ENCODE assay signal across 11 cellular contexts in genomic region chr2:232333361-232334135, GRCh38. TPM values are rescaled to one million over a fixed set of nuclear protein-coding genes. Genes with fewer than 3 reads are reported as not detected.
A peak's percentile ranks its signal among the peaks of the same experiment; 100 is the strongest.
DNase-seq lines count a peak whose midpoint lies in the region; ATAC-seq and TF ChIP-seq lines count a peak whose summit lies in the region.
"Had no signal": no experiment of that assay in that cellular context is flagged by ENCODE, and none has a peak within 500 bp of the region (broad histone marks: within the 10 kb centered on the region; RNA-seq: fewer than 3 reads in every experiment).

No MANE protein-coding gene starts in this region.

- H2AFZ ChIP-seq in SK-N-SH (ENCODE audit: low read depth), result no peak overlapping the region

- H3K9me2 ChIP-seq in SK-N-SH, result no peaks in the 10 kb centered on the region

- TF ChIP-seq CTCF in right atrium auricular region (IDR thresholded peaks at IDR 0.05) (no peak), SK-N-SH (IDR thresholded peaks at IDR 0.05) (peak; percentile 58), upper lobe of right lung (IDR thresholded peaks at IDR 0.05) (peak; percentile 15)

- no peaks in the 10 kb centered on the region for H3F3A ChIP-seq in SK-N-SH (replicated peaks; ENCODE audit: insufficient read depth)

- H3K9me3 ChIP-seq in right atrium auricular region (no peaks in the 10 kb centered on the region), SK-N-SH (no peaks in the 10 kb centered on the region), upper lobe of right lung (no peaks in the 10 kb centered on the region)

- H3K27ac ChIP-seq in right atrium auricular region (no peak overlapping the region), SK-N-SH (ENCODE audit: low read depth in 2 of 2, low read length in 1 of 2) (no peak overlapping the region; a peak in 1 of 4 replicates), upper lobe of right lung (no peak overlapping the region)

- ATAC-seq in Right ventricle myocardium inferior (no peak), left cardiac atrium (no peak), upper lobe of right lung (no peak), GM19023 (IDR thresholded peaks at IDR 0.05; ENCODE audit: unreplicated experiment) (no peak)
- ATAC-seq: stimulated activated naive CD8-positive, alpha-beta T cell treated with anti-CD3 and anti-CD28 coated beads, Interleukin-15, amount 100 ng/mL, for 72 hours had no signal

- H3K27me3 ChIP-seq in right atrium auricular region (no peaks in the 10 kb centered on the region), SK-N-SH (ENCODE audit: insufficient read depth) (no peaks in the 10 kb centered on the region), upper lobe of right lung (no peaks in the 10 kb centered on the region)

- CTCF ChIA-PET in SK-N-SH (lab: Yijun Ruan, JAX), result interaction anchor here (0.6 to 5.1 kb wide), 6 partner anchors 103 to 441 kb away, joined by 3 to 29 read pairs (median 3); partner anchors contain the start of gene NPPC

- TF ChIP-seq RAD21 in SK-N-SH (IDR thresholded peaks at IDR 0.05; ENCODE audit: low read length), result no peak

- H3K36me3 ChIP-seq in right atrium auricular region (no peaks in the 10 kb centered on the region), SK-N-SH (replicated peaks in 1 of 2; ENCODE audit: control insufficient read depth in 1 of 2, insufficient read depth in 2 of 2, low read length in 1 of 2) (no peaks in the 10 kb centered on the region), upper lobe of right lung (no peaks in the 10 kb centered on the region)

- no peak overlapping the region for H3K4me2 ChIP-seq in SK-N-SH

- H3K4me1 ChIP-seq in right atrium auricular region (no peaks in the 10 kb centered on the region), SK-N-SH (ENCODE audit: control insufficient read depth in 1 of 2, insufficient read depth in 2 of 2, low read depth in 1 of 2, low read length in 1 of 2) (no peaks in the 10 kb centered on the region; a peak in 1 of 4 replicates), upper lobe of right lung (no peaks in the 10 kb centered on the region)

- intact Hi-C loops in Right ventricle myocardium inferior (cut with DNase I) (no loop called here), left cardiac atrium (cut with DNase I) (no loop called here), upper lobe of right lung (cut with DNase I) (no loop called here)

- no peaks in the 10 kb centered on the region for H3K79me2 ChIP-seq in SK-N-SH (ENCODE audit: insufficient read depth)

- H3K9ac ChIP-seq in SK-N-SH, result no peak overlapping the region

- WGBS in SK-N-SH (ENCODE audit: low lambda C conversion rate), result 93% methylated on average over 24 of the region's 28 CpGs

- no peak for TF ChIP-seq EP300 in SK-N-SH (IDR thresholded peaks at IDR 0.05; ENCODE audit: borderline replicate concordance in 1 of 2, low read depth in 1 of 2, low read length in 1 of 2)

- DNase-seq in Right ventricle myocardium inferior (ENCODE audit: missing footprints) (peak; percentile 44), right atrium auricular region (ENCODE audit: low spot score) (no peak), SK-N-SH (peak; percentile 69), left cardiac atrium (peak; percentile 12), upper lobe of right lung (peak; percentile 59)
- no peak for DNase-seq in stimulated activated naive CD4-positive, alpha-beta T cell treated with Interleukin-2 at 50 U/mL for 16 hours (lab: John Stamatoyannopoulos, UW)
- no peak for DNase-seq in central memory CD4-positive, alpha-beta T cell
- DNase-seq: NCI-H2171 treated with DMSO at 0.1 percent for 48 hours had no signal

- POLR2A ChIA-PET in SK-N-SH (lab: Yijun Ruan, JAX), result no interaction called here

- no peak overlapping the region for H3K4me3 ChIP-seq in right atrium auricular region
- no peak overlapping the region; a peak in 1 of 4 replicates for H3K4me3 ChIP-seq in SK-N-SH (ENCODE audit: low read depth in 2 of 2, low read length in 1 of 2)
- H3K4me3 ChIP-seq in upper lobe of right lung, result no peak overlapping the region

- no peaks in the 10 kb centered on the region for H4K20me1 ChIP-seq in SK-N-SH (ENCODE audit: insufficient read depth)

TF ChIP-seq in SK-N-SH, 30 proteins besides CTCF, POLR2A, EP300 and RAD21:
- TF ChIP-seq ELF1 (IDR thresholded peaks at IDR 0.05), result no peak
- TF ChIP-seq PBX3 (IDR thresholded peaks at IDR 0.05), result no peak
- no peak for TF ChIP-seq FOXJ3 (CRISPR knock-in tag; IDR thresholded peaks at IDR 0.05)
- no peak for TF ChIP-seq ZBTB33 (IDR thresholded peaks at IDR 0.05; ENCODE audit: borderline replicate concordance, low read depth)
- TF ChIP-seq SMC3 (IDR thresholded peaks at IDR 0.05; ENCODE audit: low read depth, low read length), result peak; percentile 15; the same call in 1 of the 2 replicates

RNA-seq across cellular contexts. Expression of gene ALPP, which starts 45.0 kb away (rescaled TPM):
- total RNA-seq in Right ventricle myocardium inferior, result not detected
- total RNA-seq in right atrium auricular region, result not detected
- polyA plus RNA-seq in SK-N-SH (2012; rRNA removed), result not detected in 2 replicates
- polyA plus RNA-seq in SK-N-SH (2012; cell fraction: cytosol; rRNA removed), result not detected in 2 replicates
- not detected in 2 replicates for polyA plus RNA-seq in SK-N-SH (2012; cell fraction: nucleus; rRNA removed)
- not detected for total RNA-seq in left cardiac atrium
- 9.5 TPM for total RNA-seq in upper lobe of right lung
- total RNA-seq: omental fat pad had no signal

Comparison
In these comparisons a context has a peak if more than half of its experiments do, and no peak if none do; other contexts are left out.
1. DNase-seq: peak in Right ventricle myocardium inferior (single experiment), SK-N-SH (single experiment), left cardiac atrium (single experiment) and upper lobe of right lung (single experiment); none in right atrium auricular region (single experiment), stimulated activated naive CD4-positive, alpha-beta T cell treated with Interleukin-2 at 50 U/mL for 16 hours (single experiment) and central memory CD4-positive, alpha-beta T cell (single experiment).
2. CTCF ChIP-seq: peak in SK-N-SH (single experiment) and upper lobe of right lung (single experiment); none in right atrium auricular region (0 of 2).
3. RNA of gene ALPP, which starts 45.0 kb away (total RNA-seq): 9.5 TPM in upper lobe of right lung (single experiment); not detected in Right ventricle myocardium inferior (single experiment), not detected in right atrium auricular region and not detected in left cardiac atrium; every median in the first group is over 10 times any median in the second.